Comparison of ENCODE assay signal across 18 cellular contexts in the genomic region with DNA sequence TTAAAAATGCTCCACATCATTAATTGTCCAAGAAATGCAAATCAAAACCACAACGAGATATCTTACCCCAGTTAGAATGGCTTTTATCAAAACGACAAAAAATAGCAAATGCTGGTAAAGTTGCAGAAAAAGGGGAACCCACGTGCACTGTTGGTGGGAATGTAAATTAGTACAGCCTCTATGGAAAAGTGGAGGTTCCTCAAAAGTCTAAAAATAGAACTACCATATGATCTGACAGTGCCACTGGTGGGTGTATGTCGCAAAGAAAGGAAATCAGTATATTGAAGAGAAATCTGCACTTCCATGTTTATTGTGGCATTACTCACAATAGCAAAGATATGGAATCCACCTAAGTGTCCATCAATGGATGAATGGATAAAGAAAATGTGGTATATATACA.
"Had no signal": no experiment of that assay in that cellular context is flagged by ENCODE, and none has a peak within 500 bp of the region (broad histone marks: within the 10 kb centered on the region; RNA-seq: fewer than 3 reads in every experiment).

No MANE protein-coding gene starts in this region.

- H3K4me3 ChIP-seq: breast epithelium, testis had no signal

- FAIRE-seq: urothelium cell line had no signal

- ATAC-seq: activated CD4-positive, alpha-beta T cell treated with anti-CD3 and anti-CD28 coated beads for 36 hours; foreskin keratinocyte; left colon; stimulated activated naive CD8-positive, alpha-beta T cell treated with anti-CD3 and anti-CD28 coated beads, Interleukin-15, amount 100 ng/mL, for 72 hours had no signal

- H3K27ac ChIP-seq: breast epithelium, foreskin keratinocyte, testis, VCaP had no signal

- H3K36me3 ChIP-seq: breast epithelium had no signal

- H3K4me1 ChIP-seq: breast epithelium, testis had no signal

- DNase-seq: activated CD4-positive, alpha-beta memory T cell treated with anti-CD3 and anti-CD28 coated beads, Interleukin-2, amount 10 ng/mL, durations not matched to agents 7 days and 5 days; activated CD4-positive, alpha-beta T cell treated with anti-CD3 and anti-CD28 coated beads for 36 hours; activated CD8-positive, alpha-beta memory T cell treated with anti-CD3 and anti-CD28 coated beads, Interleukin-2, amount 50 U/mL, for 48 hours; activated naive CD4-positive, alpha-beta T cell; aorta; foreskin keratinocyte; head of caudate nucleus; left colon; mesenchymal stem cell; nephron progenitor cell; stimulated activated CD4-positive, alpha-beta T cell treated with anti-CD3 and anti-CD28 coated beads, Interleukin-15, amount 100 ng/mL, for 24 hours; stimulated activated CD4-positive, alpha-beta T cell treated with anti-CD3 and anti-CD28 coated beads, Interleukin-4, amount 100 ng/mL, for 24 hours; stimulated activated naive CD8-positive, alpha-beta T cell treated with anti-CD3 and anti-CD28 coated beads, Interleukin-15, amount 100 ng/mL, for 72 hours; T-helper 9 cell; testis had no signal

- H3K27me3 ChIP-seq: foreskin keratinocyte, testis had no signal

- H3K9me3 ChIP-seq: testis had no signal
